19 cellular contexts compared by ENCODE assay signal in genomic region chr7:95520136-95520535, GRCh38. TPM values are rescaled to one million over a fixed set of nuclear protein-coding genes. Genes with fewer than 3 reads are reported as not detected.
"Had no signal": no experiment of that assay in that cellular context is flagged by ENCODE, and none has a peak within 500 bp of the region (broad histone marks: within the 10 kb centered on the region; RNA-seq: fewer than 3 reads in every experiment).

No MANE protein-coding gene starts in this region.

- ATAC-seq: activated T-helper 17 cell treated with anti-CD3 and anti-CD28 coated beads, Interleukin-2, amount 50 U/mL, for 72 hours; PC-3 had no signal

- DNase-seq: activated B cell treated with CpG ODN at 0.5 μM for 24 hours; activated CD4-positive, alpha-beta memory T cell treated with anti-CD3 and anti-CD28 coated beads for 36 hours; activated CD4-positive, alpha-beta T cell treated with anti-CD3 and anti-CD28 coated beads for 1 hour; activated CD4-positive, alpha-beta T cell treated with anti-CD3 and anti-CD28 coated beads, Interleukin-2, amount 10 ng/mL, durations not matched to agents 7 days and 5 days; activated CD8-positive, alpha-beta memory T cell treated with anti-CD3 and anti-CD28 coated beads for 24 hours; activated gamma-delta T cell; activated naive CD4-positive, alpha-beta T cell treated with anti-CD3 and anti-CD28 coated beads for 36 hours; activated T-cell treated with anti-CD3 and anti-CD28 coated beads, Interleukin-2, amount 50 U/mL, for 48 hours; amygdala; Karpas-422; MM.1S; NCI-H2029; NCI-H524 treated with DMSO at 0.1 percent for 48 hours; NCI-H82; PC-3; SHP77 had no signal

- H3K27ac ChIP-seq: SJSA1 had no signal

RNA-seq across cellular contexts. Expression of gene ASB4, which starts 34.4 kb away (rescaled TPM):
- total RNA-seq: activated B cell treated with CpG ODN at 0.5 μM for 24 hours; activated CD4-positive, alpha-beta memory T cell treated with anti-CD3 and anti-CD28 coated beads for 36 hours; activated CD4-positive, alpha-beta T cell treated with anti-CD3 and anti-CD28 coated beads, Interleukin-2, amount 10 ng/mL, durations not matched to agents 7 days and 5 days; activated naive CD4-positive, alpha-beta T cell treated with anti-CD3 and anti-CD28 coated beads for 36 hours; activated T-helper 17 cell treated with anti-CD3 and anti-CD28 coated beads, Interleukin-2, amount 50 U/mL, for 72 hours; astrocyte; PC-3; SJSA1 had no signal
